ENCODE assay signal across 1 cellular context in the genomic region with DNA sequence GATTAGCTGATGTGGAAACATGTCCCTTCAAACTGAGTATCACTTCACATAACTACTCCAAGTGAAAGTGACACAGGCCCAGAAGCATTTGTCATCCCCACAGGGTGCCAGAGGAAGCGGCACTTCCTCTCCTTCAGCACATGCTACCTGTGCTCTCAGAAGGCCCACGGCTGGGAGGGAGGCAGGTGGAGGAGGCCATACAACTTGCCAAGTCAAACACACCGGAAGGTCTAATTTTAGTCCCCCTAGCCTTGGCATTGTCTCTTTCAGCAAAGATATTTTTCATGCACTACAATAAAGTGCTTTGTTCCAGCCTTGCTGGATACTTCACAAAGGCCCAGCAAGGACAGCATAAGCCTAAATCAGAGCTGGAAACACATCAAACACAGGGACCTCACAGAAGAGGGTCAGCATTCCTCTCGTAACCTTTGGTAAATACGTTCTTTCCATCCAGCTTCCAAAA.
TF ChIP-seq lines count a peak whose summit lies in the region.

No MANE protein-coding gene starts in this region.

TF ChIP-seq in HepG2, 621 proteins besides CTCF, POLR2A, EP300 and RAD21 (continued from another document and continues in another):
- TF ChIP-seq, protein P1, sequence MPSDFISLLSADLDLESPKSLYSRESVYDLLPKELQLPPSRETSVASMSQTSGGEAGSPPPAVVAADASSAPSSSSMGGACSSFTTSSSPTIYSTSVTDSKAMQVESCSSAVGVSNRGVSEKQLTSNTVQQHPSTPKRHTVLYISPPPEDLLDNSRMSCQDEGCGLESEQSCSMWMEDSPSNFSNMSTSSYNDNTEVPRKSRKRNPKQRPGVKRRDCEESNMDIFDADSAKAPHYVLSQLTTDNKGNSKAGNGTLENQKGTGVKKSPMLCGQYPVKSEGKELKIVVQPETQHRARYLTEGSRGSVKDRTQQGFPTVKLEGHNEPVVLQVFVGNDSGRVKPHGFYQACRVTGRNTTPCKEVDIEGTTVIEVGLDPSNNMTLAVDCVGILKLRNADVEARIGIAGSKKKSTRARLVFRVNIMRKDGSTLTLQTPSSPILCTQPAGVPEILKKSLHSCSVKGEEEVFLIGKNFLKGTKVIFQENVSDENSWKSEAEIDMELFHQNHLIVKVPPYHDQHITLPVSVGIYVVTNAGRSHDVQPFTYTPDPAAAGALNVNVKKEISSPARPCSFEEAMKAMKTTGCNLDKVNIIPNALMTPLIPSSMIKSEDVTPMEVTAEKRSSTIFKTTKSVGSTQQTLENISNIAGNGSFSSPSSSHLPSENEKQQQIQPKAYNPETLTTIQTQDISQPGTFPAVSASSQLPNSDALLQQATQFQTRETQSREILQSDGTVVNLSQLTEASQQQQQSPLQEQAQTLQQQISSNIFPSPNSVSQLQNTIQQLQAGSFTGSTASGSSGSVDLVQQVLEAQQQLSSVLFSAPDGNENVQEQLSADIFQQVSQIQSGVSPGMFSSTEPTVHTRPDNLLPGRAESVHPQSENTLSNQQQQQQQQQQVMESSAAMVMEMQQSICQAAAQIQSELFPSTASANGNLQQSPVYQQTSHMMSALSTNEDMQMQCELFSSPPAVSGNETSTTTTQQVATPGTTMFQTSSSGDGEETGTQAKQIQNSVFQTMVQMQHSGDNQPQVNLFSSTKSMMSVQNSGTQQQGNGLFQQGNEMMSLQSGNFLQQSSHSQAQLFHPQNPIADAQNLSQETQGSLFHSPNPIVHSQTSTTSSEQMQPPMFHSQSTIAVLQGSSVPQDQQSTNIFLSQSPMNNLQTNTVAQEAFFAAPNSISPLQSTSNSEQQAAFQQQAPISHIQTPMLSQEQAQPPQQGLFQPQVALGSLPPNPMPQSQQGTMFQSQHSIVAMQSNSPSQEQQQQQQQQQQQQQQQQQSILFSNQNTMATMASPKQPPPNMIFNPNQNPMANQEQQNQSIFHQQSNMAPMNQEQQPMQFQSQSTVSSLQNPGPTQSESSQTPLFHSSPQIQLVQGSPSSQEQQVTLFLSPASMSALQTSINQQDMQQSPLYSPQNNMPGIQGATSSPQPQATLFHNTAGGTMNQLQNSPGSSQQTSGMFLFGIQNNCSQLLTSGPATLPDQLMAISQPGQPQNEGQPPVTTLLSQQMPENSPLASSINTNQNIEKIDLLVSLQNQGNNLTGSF (CRISPR knock-in tag; IDR thresholded peaks at IDR 0.05) = no peak
- TF ChIP-seq, protein P2, sequence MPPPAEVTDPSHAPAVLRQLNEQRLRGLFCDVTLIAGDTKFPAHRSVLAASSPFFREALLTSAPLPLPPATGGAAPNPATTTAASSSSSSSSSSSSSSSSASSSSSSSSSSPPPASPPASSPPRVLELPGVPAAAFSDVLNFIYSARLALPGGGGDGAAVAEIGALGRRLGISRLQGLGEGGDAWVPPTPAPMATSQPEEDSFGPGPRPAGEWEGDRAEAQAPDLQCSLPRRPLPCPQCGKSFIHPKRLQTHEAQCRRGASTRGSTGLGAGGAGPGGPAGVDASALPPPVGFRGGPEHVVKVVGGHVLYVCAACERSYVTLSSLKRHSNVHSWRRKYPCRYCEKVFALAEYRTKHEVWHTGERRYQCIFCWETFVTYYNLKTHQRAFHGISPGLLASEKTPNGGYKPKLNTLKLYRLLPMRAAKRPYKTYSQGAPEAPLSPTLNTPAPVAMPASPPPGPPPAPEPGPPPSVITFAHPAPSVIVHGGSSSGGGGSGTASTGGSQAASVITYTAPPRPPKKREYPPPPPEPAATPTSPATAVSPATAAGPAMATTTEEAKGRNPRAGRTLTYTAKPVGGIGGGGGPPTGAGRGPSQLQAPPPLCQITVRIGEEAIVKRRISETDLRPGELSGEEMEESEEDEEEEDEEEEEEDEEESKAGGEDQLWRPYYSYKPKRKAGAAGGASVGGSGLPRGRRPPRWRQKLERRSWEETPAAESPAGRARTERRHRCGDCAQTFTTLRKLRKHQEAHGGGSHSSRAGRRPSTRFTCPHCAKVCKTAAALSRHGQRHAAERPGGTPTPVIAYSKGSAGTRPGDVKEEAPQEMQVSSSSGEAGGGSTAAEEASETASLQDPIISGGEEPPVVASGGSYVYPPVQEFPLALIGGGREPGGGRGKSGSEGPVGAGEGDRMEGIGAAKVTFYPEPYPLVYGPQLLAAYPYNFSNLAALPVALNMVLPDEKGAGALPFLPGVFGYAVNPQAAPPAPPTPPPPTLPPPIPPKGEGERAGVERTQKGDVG (CRISPR knock-in tag; IDR thresholded peaks at IDR 0.05; ENCODE audit: borderline replicate concordance) = peak; percentile 69; the same call in 1 of the 2 replicates
- TF ChIP-seq, protein P3, sequence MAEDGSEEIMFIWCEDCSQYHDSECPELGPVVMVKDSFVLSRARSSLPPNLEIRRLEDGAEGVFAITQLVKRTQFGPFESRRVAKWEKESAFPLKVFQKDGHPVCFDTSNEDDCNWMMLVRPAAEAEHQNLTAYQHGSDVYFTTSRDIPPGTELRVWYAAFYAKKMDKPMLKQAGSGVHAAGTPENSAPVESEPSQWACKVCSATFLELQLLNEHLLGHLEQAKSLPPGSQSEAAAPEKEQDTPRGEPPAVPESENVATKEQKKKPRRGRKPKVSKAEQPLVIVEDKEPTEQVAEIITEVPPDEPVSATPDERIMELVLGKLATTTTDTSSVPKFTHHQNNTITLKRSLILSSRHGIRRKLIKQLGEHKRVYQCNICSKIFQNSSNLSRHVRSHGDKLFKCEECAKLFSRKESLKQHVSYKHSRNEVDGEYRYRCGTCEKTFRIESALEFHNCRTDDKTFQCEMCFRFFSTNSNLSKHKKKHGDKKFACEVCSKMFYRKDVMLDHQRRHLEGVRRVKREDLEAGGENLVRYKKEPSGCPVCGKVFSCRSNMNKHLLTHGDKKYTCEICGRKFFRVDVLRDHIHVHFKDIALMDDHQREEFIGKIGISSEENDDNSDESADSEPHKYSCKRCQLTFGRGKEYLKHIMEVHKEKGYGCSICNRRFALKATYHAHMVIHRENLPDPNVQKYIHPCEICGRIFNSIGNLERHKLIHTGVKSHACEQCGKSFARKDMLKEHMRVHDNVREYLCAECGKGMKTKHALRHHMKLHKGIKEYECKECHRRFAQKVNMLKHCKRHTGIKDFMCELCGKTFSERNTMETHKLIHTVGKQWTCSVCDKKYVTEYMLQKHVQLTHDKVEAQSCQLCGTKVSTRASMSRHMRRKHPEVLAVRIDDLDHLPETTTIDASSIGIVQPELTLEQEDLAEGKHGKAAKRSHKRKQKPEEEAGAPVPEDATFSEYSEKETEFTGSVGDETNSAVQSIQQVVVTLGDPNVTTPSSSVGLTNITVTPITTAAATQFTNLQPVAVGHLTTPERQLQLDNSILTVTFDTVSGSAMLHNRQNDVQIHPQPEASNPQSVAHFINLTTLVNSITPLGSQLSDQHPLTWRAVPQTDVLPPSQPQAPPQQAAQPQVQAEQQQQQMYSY (CRISPR knock-in tag; IDR thresholded peaks at IDR 0.05) = no peak
- no peak for TF ChIP-seq CHD4 (IDR thresholded peaks at IDR 0.05; ENCODE audit: borderline replicate concordance, low read length)
- peak; percentile 17; the same call in 1 of the 2 replicates for TF ChIP-seq MIER2 (CRISPR knock-in tag; IDR thresholded peaks at IDR 0.05)
- TF ChIP-seq ZNF644 (CRISPR knock-in tag; IDR thresholded peaks at IDR 0.05; ENCODE audit: low read depth) = peak; percentile 87; the same call in 1 of the 2 replicates
- peak; percentile 83 for TF ChIP-seq ZMYM4 (CRISPR knock-in tag; IDR thresholded peaks at IDR 0.05)
- no peak for TF ChIP-seq ZNF33B (CRISPR knock-in tag; IDR thresholded peaks at IDR 0.05)
- TF ChIP-seq ZNF292 (CRISPR knock-in tag; IDR thresholded peaks at IDR 0.05; ENCODE audit: borderline replicate concordance, low read depth) = 0 out of 2 replicates have a peak, but pooled peaks have one; percentile 36
- TF ChIP-seq, protein P4, sequence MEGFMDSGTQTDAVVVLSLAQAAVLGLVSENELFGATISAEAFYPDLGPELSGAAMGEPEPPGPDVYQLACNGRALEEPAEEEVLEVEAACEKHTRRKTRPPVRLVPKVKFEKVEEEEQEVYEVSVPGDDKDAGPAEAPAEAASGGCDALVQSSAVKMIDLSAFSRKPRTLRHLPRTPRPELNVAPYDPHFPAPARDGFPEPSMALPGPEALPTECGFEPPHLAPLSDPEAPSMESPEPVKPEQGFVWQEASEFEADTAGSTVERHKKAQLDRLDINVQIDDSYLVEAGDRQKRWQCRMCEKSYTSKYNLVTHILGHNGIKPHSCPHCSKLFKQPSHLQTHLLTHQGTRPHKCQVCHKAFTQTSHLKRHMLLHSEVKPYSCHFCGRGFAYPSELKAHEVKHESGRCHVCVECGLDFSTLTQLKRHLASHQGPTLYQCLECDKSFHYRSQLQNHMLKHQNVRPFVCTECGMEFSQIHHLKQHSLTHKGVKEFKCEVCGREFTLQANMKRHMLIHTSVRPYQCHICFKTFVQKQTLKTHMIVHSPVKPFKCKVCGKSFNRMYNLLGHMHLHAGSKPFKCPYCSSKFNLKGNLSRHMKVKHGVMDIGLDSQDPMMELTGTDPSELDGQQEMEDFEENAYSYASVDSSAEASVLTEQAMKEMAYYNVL (CRISPR knock-in tag; IDR thresholded peaks at IDR 0.05; ENCODE audit: borderline replicate concordance) = peak; percentile 84
- TF ChIP-seq GFI1 (CRISPR knock-in tag; IDR thresholded peaks at IDR 0.05; ENCODE audit: borderline replicate concordance) = peak; percentile 98
- peak; percentile 66; the same call in 1 of the 2 replicates for TF ChIP-seq ZNF580 (CRISPR knock-in tag; IDR thresholded peaks at IDR 0.05; ENCODE audit: borderline replicate concordance, low read depth)
- TF ChIP-seq, protein P5, sequence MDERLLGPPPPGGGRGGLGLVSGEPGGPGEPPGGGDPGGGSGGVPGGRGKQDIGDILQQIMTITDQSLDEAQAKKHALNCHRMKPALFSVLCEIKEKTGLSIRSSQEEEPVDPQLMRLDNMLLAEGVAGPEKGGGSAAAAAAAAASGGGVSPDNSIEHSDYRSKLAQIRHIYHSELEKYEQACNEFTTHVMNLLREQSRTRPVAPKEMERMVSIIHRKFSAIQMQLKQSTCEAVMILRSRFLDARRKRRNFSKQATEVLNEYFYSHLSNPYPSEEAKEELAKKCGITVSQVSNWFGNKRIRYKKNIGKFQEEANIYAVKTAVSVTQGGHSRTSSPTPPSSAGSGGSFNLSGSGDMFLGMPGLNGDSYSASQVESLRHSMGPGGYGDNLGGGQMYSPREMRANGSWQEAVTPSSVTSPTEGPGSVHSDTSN (CRISPR knock-in tag; IDR thresholded peaks at IDR 0.05) = no peak
- no peak for TF ChIP-seq HNRNPLL (IDR thresholded peaks at IDR 0.05; ENCODE audit: low read depth, low read length, poor library complexity, severe bottlenecking)
- TF ChIP-seq PHB2 (IDR thresholded peaks at IDR 0.05; ENCODE audit: partially characterized antibody) = no peak
- TF ChIP-seq ELF1 (CRISPR knock-in tag; IDR thresholded peaks at IDR 0.05) = peak; percentile 62
- TF ChIP-seq HMG20B (CRISPR knock-in tag; conservative IDR thresholded peaks at IDR 0.05) = peak; percentile 99
- peak; percentile 66; the same call in 1 of the 2 replicates for TF ChIP-seq MEIS2 (CRISPR knock-in tag; IDR thresholded peaks at IDR 0.05)
- TF ChIP-seq RARG (CRISPR knock-in tag; IDR thresholded peaks at IDR 0.05; ENCODE audit: low read depth) = no peak
- peak; percentile 35; the same call in 1 of the 2 replicates for TF ChIP-seq NR2C2 (CRISPR knock-in tag; IDR thresholded peaks at IDR 0.05; ENCODE audit: borderline replicate concordance)
- TF ChIP-seq HMG20A (CRISPR knock-in tag; IDR thresholded peaks at IDR 0.05; ENCODE audit: borderline replicate concordance) = peak; percentile 99
- TF ChIP-seq ZNF704 (CRISPR knock-in tag; IDR thresholded peaks at IDR 0.05; ENCODE audit: borderline replicate concordance) = peak; percentile 64; the same call in 1 of the 2 replicates
- peak; percentile 53; the same call in 1 of the 2 replicates for TF ChIP-seq FOXJ3 (CRISPR knock-in tag; IDR thresholded peaks at IDR 0.05; ENCODE audit: borderline replicate concordance)
- no peak for TF ChIP-seq ZNF713 (CRISPR knock-in tag; IDR thresholded peaks at IDR 0.05)
- TF ChIP-seq ZNF616 (CRISPR knock-in tag; IDR thresholded peaks at IDR 0.05; ENCODE audit: low read depth) = 0 out of 2 replicates have a peak, but pooled peaks have one; percentile 41
- TF ChIP-seq ZNF34 (CRISPR knock-in tag; IDR thresholded peaks at IDR 0.05; ENCODE audit: borderline replicate concordance) = 0 out of 2 replicates have a peak, but pooled peaks have one; percentile 56
- TF ChIP-seq ZSCAN22 (CRISPR knock-in tag; IDR thresholded peaks at IDR 0.05) = peak; percentile 61; the same call in 1 of the 2 replicates
- peak; percentile 90 for TF ChIP-seq HDAC2 (CRISPR knock-in tag; IDR thresholded peaks at IDR 0.05)
- TF ChIP-seq TFE3 (CRISPR knock-in tag; IDR thresholded peaks at IDR 0.05) = peak; percentile 76
- 0 out of 2 replicates have a peak, but pooled peaks have one; percentile 44 for TF ChIP-seq ZNF451 (CRISPR knock-in tag; IDR thresholded peaks at IDR 0.05)
- TF ChIP-seq, protein P6, sequence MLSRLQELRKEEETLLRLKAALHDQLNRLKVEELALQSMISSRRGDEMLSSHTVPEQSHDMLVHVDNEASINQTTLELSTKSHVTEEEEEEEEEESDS (CRISPR knock-in tag; IDR thresholded peaks at IDR 0.05; ENCODE audit: borderline replicate concordance) = no peak
- 0 out of 2 replicates have a peak, but pooled peaks have one; percentile 55 for TF ChIP-seq NCOA1 (CRISPR knock-in tag; IDR thresholded peaks at IDR 0.05)
- peak; percentile 48; the same call in 1 of the 2 replicates for TF ChIP-seq MIER3 (CRISPR knock-in tag; IDR thresholded peaks at IDR 0.05; ENCODE audit: borderline replicate concordance)
- no peak for TF ChIP-seq ZNF891 (CRISPR knock-in tag; IDR thresholded peaks at IDR 0.05)
- peak; percentile 62; the same call in 1 of the 2 replicates for TF ChIP-seq MTERF4 (CRISPR knock-in tag; IDR thresholded peaks at IDR 0.05)
